In genomic region chr17:77478281-77478680, GRCh38 we compare ENCODE assay signal across 15 cellular contexts.
DNase-seq lines count a peak whose midpoint lies in the region; ATAC-seq and TF ChIP-seq lines count a peak whose summit lies in the region.
"Had no signal": no experiment of that assay in that cellular context is flagged by ENCODE, and none has a peak within 500 bp of the region (broad histone marks: within the 10 kb centered on the region; RNA-seq: fewer than 3 reads in every experiment).

No MANE protein-coding gene starts in this region.

- no peak for DNase-seq in CD4-positive, CD25-positive, alpha-beta regulatory T cell
- DNase-seq in SJSA1 (ENCODE audit: low read depth in 1 of 2, low spot score in 2 of 2): peak in 1 of 2 experiments; percentile 48
- no peak for DNase-seq in esophagus squamous epithelium (lab: John Stamatoyannopoulos, UW)
- no peak for DNase-seq in sigmoid colon
- DNase-seq in islet precursor cell: no peak
- DNase-seq in DMS53 treated with DMSO at 0.1 percent for 48 hours (lab: John Stamatoyannopoulos, UW; ENCODE audit: unreplicated experiment): no peak
- DNase-seq: HCEC 1CT; lower lobe of right lung; NCI-H1105 treated with DMSO at 0.1 percent for 48 hours; NCI-H446 treated with DMSO at 0.1 percent for 48 hours; stimulated activated CD4-positive, alpha-beta T cell treated with anti-CD3 and anti-CD28 coated beads, Interleukin-2, amount 100 ng/mL, for 24 hours had no signal

- peak overlapping the region; percentile 55 to 81 (median 57) for H3K27ac Mint-ChIP-seq in CD4-positive, CD25-positive, alpha-beta regulatory T cell
- H3K27ac Mint-ChIP-seq: T-helper 2 cell treated with Interferon-gamma antibody and Interleukin-4, amounts not matched to agents 5 μg/mL and 100 μg/mL, for 36 hours had no signal

- 38 to 76% methylated on average over 12 to 16 of the region's 16 CpGs for WGBS in esophagus squamous epithelium, 2 donors
- WGBS in sigmoid colon, 2 donors: 82 to 91% methylated on average over 16 of the region's 16 CpGs

- no peak for TF ChIP-seq EP300 in sigmoid colon (IDR thresholded peaks at IDR 0.05)

- no peaks in the 10 kb centered on the region for H3K9me3 ChIP-seq in CD4-positive, CD25-positive, alpha-beta regulatory T cell (ENCODE audit: control insufficient read depth in 2 of 2, low read length in 2 of 2)
- H3K9me3 ChIP-seq in SJSA1 (replicated peaks): no peaks in the 10 kb centered on the region
- H3K9me3 ChIP-seq in esophagus squamous epithelium: no peaks in the 10 kb centered on the region
- H3K9me3 ChIP-seq in sigmoid colon: no peaks in the 10 kb centered on the region
- H3K9me3 ChIP-seq: lower lobe of right lung had no signal

- ATAC-seq in CD4-positive, CD25-positive, alpha-beta regulatory T cell (ENCODE audit: low read depth in 2 of 2): no peak
- ATAC-seq in HG02759 (IDR thresholded peaks at IDR 0.05; ENCODE audit: unreplicated experiment) (no peak), HG03095 (IDR thresholded peaks at IDR 0.05; ENCODE audit: unreplicated experiment) (no peak)
- ATAC-seq: activated T-helper 17 cell treated with anti-CD3 and anti-CD28 coated beads, Interleukin-2, amount 50 U/mL, for 72 hours had no signal

- peaks cover 16 to 80% (median 53%) of the 10 kb centered on the region in 4 donors for H3K4me1 Mint-ChIP-seq in CD4-positive, CD25-positive, alpha-beta regulatory T cell

- no peak overlapping the region for H3K4me3 ChIP-seq in CD4-positive, CD25-positive, alpha-beta regulatory T cell (ENCODE audit: low read depth, low read length)
- H3K4me3 ChIP-seq in SJSA1 (no peak overlapping the region), esophagus squamous epithelium (no peak overlapping the region), sigmoid colon (no peak overlapping the region)
- H3K4me3 ChIP-seq: lower lobe of right lung had no signal

- H3K27me3 Mint-ChIP-seq in CD4-positive, CD25-positive, alpha-beta regulatory T cell: no peaks in the 10 kb centered on the region
- H3K27me3 Mint-ChIP-seq: activated T-helper 17 cell treated with anti-CD3 and anti-CD28 coated beads, Interleukin-2, amount 50 U/mL, for 72 hours had no signal

- TF ChIP-seq POLR2A in esophagus squamous epithelium (IDR thresholded peaks at IDR 0.05): no peak
- no peak for TF ChIP-seq POLR2A in sigmoid colon (IDR thresholded peaks at IDR 0.05)

- H3K36me3 ChIP-seq in CD4-positive, CD25-positive, alpha-beta regulatory T cell (ENCODE audit: control insufficient read depth, insufficient read depth, low read length): peaks cover 50% of the 10 kb centered on the region
- peaks cover 17% of the 10 kb centered on the region for H3K36me3 ChIP-seq in SJSA1
- H3K36me3 ChIP-seq in esophagus squamous epithelium: peaks cover 9 to 18% (median 13%) of the 10 kb centered on the region in 3 donors
- peaks cover 6 to 15% (median 14%) of the 10 kb centered on the region in 4 donors for H3K36me3 ChIP-seq in sigmoid colon

- H3K36me3 Mint-ChIP-seq in CD4-positive, CD25-positive, alpha-beta regulatory T cell: peaks cover 20% of the 10 kb centered on the region

- H3K4me3 Mint-ChIP-seq in CD4-positive, CD25-positive, alpha-beta regulatory T cell: peak overlapping the region in 1 of 4 donors; percentile 62
- H3K4me3 Mint-ChIP-seq: T-helper 2 cell treated with Interferon-gamma antibody and Interleukin-4, amounts not matched to agents 5 μg/mL and 100 μg/mL, for 36 hours had no signal

- H3K4me1 ChIP-seq in CD4-positive, CD25-positive, alpha-beta regulatory T cell (ENCODE audit: control insufficient read depth, insufficient read depth, low read length, poor library complexity, severe bottlenecking): peaks cover 91% of the 10 kb centered on the region
- H3K4me1 ChIP-seq in SJSA1 (replicated peaks): peaks cover 97% of the 10 kb centered on the region
- H3K4me1 ChIP-seq in esophagus squamous epithelium: peaks cover 61 to 100% (median 80%) of the 10 kb centered on the region in 3 donors
- H3K4me1 ChIP-seq in sigmoid colon: peaks cover 3 to 100% (median 97%) of the 10 kb centered on the region in 4 donors

- H3K27me3 ChIP-seq in CD4-positive, CD25-positive, alpha-beta regulatory T cell (ENCODE audit: control insufficient read depth, insufficient read depth, low read length): no peaks in the 10 kb centered on the region
- H3K27me3 ChIP-seq in SJSA1 (replicated peaks): no peaks in the 10 kb centered on the region
- peaks cover 0 to 3% (median 0%) of the 10 kb centered on the region in 4 donors for H3K27me3 ChIP-seq in esophagus squamous epithelium
- H3K27me3 ChIP-seq in sigmoid colon: no peaks in the 10 kb centered on the region

- intact Hi-C loops in esophagus squamous epithelium (cut with DNase I) (no loop called here), sigmoid colon (cut with DNase I) (loop anchor here (5.0 kb wide), 1 partner anchor 106 kb away; no protein-coding TSS in a partner anchor)

- TF ChIP-seq CTCF in esophagus squamous epithelium (IDR thresholded peaks at IDR 0.05): no peak
- TF ChIP-seq CTCF in sigmoid colon (IDR thresholded peaks at IDR 0.05): no peak

- H3K27ac ChIP-seq in CD4-positive, CD25-positive, alpha-beta regulatory T cell (ENCODE audit: insufficient read depth, low read length, poor library complexity, severe bottlenecking): peak overlapping the region; percentile 56
- H3K27ac ChIP-seq in SJSA1: peak overlapping the region; percentile 14; the same call in 1 of the 2 replicates
- peak overlapping the region; percentile 74 to 91 (median 86) for H3K27ac ChIP-seq in esophagus squamous epithelium
- peak overlapping the region; percentile 85 to 92 (median 91) for H3K27ac ChIP-seq in sigmoid colon

- peaks cover 0 to 1% (median 0%) of the 10 kb centered on the region in 7 donors for H3K9me3 Mint-ChIP-seq in CD4-positive, CD25-positive, alpha-beta regulatory T cell
- H3K9me3 Mint-ChIP-seq: activated T-helper 17 cell treated with anti-CD3 and anti-CD28 coated beads, Interleukin-2, amount 50 U/mL, for 72 hours; T-helper 2 cell treated with Interferon-gamma antibody and Interleukin-4, amounts not matched to agents 5 μg/mL and 100 μg/mL, for 36 hours had no signal

Comparison
In these comparisons a context has a peak if more than half of its experiments do, and no peak if none do; other contexts are left out.
1. H3K27ac ChIP-seq: peak in every context shown above with its lines; median percentile 91 in sigmoid colon; 86 in esophagus squamous epithelium; 56 in CD4-positive, CD25-positive, alpha-beta regulatory T cell; 14 in SJSA1.